Comparison of ENCODE assay signal across 21 cellular contexts in genomic region chr4:123077330-123077729, GRCh38.
A peak's percentile ranks its signal among the peaks of the same experiment; 100 is the strongest.
DNase-seq lines count a peak whose midpoint lies in the region; ATAC-seq and TF ChIP-seq lines count a peak whose summit lies in the region.
"Had no signal": no experiment of that assay in that cellular context is flagged by ENCODE, and none has a peak within 500 bp of the region (broad histone marks: within the 10 kb centered on the region; RNA-seq: fewer than 3 reads in every experiment).

No MANE protein-coding gene starts in this region.

- peak overlapping the region; percentile 29 for H3K27ac Mint-ChIP-seq in activated naive CD8-positive, alpha-beta T cell
- no peak overlapping the region for H3K27ac Mint-ChIP-seq in activated naive CD8-positive, alpha-beta T cell treated with anti-CD3 and anti-CD28 coated beads for 36 hours
- H3K27ac Mint-ChIP-seq: CD4-positive, alpha-beta memory T cell; GM23338; T-helper 1 cell treated with Interleukin-12 subunit alpha and Interleukin-12 subunit beta and Interleukin-4 antibody, amounts not matched to agents 30 μg/mL and 1 μg/mL, for 36 hours had no signal

- H3K4me3 Mint-ChIP-seq in activated naive CD8-positive, alpha-beta T cell = no peak overlapping the region
- no peak overlapping the region for H3K4me3 Mint-ChIP-seq in activated naive CD8-positive, alpha-beta T cell treated with anti-CD3 and anti-CD28 coated beads for 36 hours
- H3K4me3 Mint-ChIP-seq: CD4-positive, alpha-beta memory T cell; GM23338; T-helper 1 cell treated with Interleukin-12 subunit alpha and Interleukin-12 subunit beta and Interleukin-4 antibody, amounts not matched to agents 30 μg/mL and 1 μg/mL, for 36 hours had no signal

- ATAC-seq in HG02870 (IDR thresholded peaks at IDR 0.05; ENCODE audit: unreplicated experiment) (peak; percentile 63), GM19397 (IDR thresholded peaks at IDR 0.05; ENCODE audit: unreplicated experiment) (no peak)
- ATAC-seq: GM23338 had no signal

- H3K9me3 Mint-ChIP-seq in activated naive CD8-positive, alpha-beta T cell (ENCODE audit: low read depth) = no peaks in the 10 kb centered on the region
- H3K9me3 Mint-ChIP-seq in activated naive CD8-positive, alpha-beta T cell treated with anti-CD3 and anti-CD28 coated beads for 36 hours = no peaks in the 10 kb centered on the region
- H3K9me3 Mint-ChIP-seq: GM23338; T-helper 1 cell treated with Interleukin-12 subunit alpha and Interleukin-12 subunit beta and Interleukin-4 antibody, amounts not matched to agents 30 μg/mL and 1 μg/mL, for 36 hours had no signal

- H3K36me3 Mint-ChIP-seq in activated naive CD8-positive, alpha-beta T cell = peaks cover 31% of the 10 kb centered on the region
- H3K36me3 Mint-ChIP-seq in activated naive CD8-positive, alpha-beta T cell treated with anti-CD3 and anti-CD28 coated beads for 36 hours = peaks cover 24% of the 10 kb centered on the region

- no peak for DNase-seq in activated naive CD8-positive, alpha-beta T cell treated with anti-CD3 and anti-CD28 coated beads for 36 hours
- DNase-seq in MV-4-11 (lab: John Stamatoyannopoulos, UW) (peak; percentile 30), HEK293T (ENCODE audit: extremely low spot score) (no peak)
- no peak for DNase-seq in stimulated activated CD4-positive, alpha-beta T cell treated with anti-CD3 and anti-CD28 coated beads, Interleukin-4, amount 100 ng/mL, for 1 hour
- DNase-seq: 8988T; CD4-positive, alpha-beta memory T cell; DND-41; HCEC 1CT; IMR-90; NCI-H1417 treated with DMSO at 0.1 percent for 48 hours; NCI-H187 treated with DMSO at 0.1 percent for 48 hours; NCI-H2227 treated with DMSO at 0.1 percent for 48 hours; NCI-H510A; PC-9; RPMI8226; SHP77 had no signal

- CTCF ChIA-PET in HEK293T (lab: Yijun Ruan, JAX) = no interaction called here

- POLR2A ChIA-PET in HEK293T (lab: Yijun Ruan, JAX) = no interaction called here

- H3K4me1 Mint-ChIP-seq in activated naive CD8-positive, alpha-beta T cell (ENCODE audit: low read depth) = no peaks in the 10 kb centered on the region
- H3K4me1 Mint-ChIP-seq in activated naive CD8-positive, alpha-beta T cell treated with anti-CD3 and anti-CD28 coated beads for 36 hours = peaks cover 2% of the 10 kb centered on the region
- H3K4me1 Mint-ChIP-seq: GM23338 had no signal

- H3K27me3 Mint-ChIP-seq in activated naive CD8-positive, alpha-beta T cell = no peaks in the 10 kb centered on the region
- no peaks in the 10 kb centered on the region for H3K27me3 Mint-ChIP-seq in activated naive CD8-positive, alpha-beta T cell treated with anti-CD3 and anti-CD28 coated beads for 36 hours
- H3K27me3 Mint-ChIP-seq: CD4-positive, alpha-beta memory T cell had no signal

TF ChIP-seq in HEK293T, 16 proteins besides CTCF, POLR2A, EP300 and RAD21:
- TF ChIP-seq L3MBTL2 (conservative IDR thresholded peaks at IDR 0.05) (no peak), BHLHE40 (IDR thresholded peaks at IDR 0.05; ENCODE audit: borderline replicate concordance) (no peak), SP1 (IDR thresholded peaks at IDR 0.05) (no peak), TARDBP (IDR thresholded peaks at IDR 0.05) (no peak), ZNF384 (IDR thresholded peaks at IDR 0.05) (no peak), SUZ12 (IDR thresholded peaks at IDR 0.05) (no peak), CTBP1 (IDR thresholded peaks at IDR 0.05; ENCODE audit: borderline replicate concordance) (no peak), FOXM1 (IDR thresholded peaks at IDR 0.05; ENCODE audit: borderline replicate concordance) (no peak), FOXK2 (IDR thresholded peaks at IDR 0.05) (no peak), FOXA1 (IDR thresholded peaks at IDR 0.05) (no peak), HDGF (IDR thresholded peaks at IDR 0.05; ENCODE audit: borderline replicate concordance) (no peak), PKNOX1 (IDR thresholded peaks at IDR 0.05) (no peak), ARNT (IDR thresholded peaks at IDR 0.05) (no peak), NFRKB (IDR thresholded peaks at IDR 0.05) (no peak), LEF1 (IDR thresholded peaks at IDR 0.05; ENCODE audit: borderline replicate concordance) (no peak), ELF4 (IDR thresholded peaks at IDR 0.05) (no peak)
